In genomic region chr3:151538706-151539403, GRCh38 we compare ENCODE assay signal across 10 cellular contexts.
DNase-seq lines count a peak whose midpoint lies in the region; FAIRE-seq and TF ChIP-seq lines count a peak whose summit lies in the region.
"Had no signal": no experiment of that assay in that cellular context is flagged by ENCODE, and none has a peak within 500 bp of the region (broad histone marks: within the 10 kb centered on the region; RNA-seq: fewer than 3 reads in every experiment).

No MANE protein-coding gene starts in this region.

- FAIRE-seq in frontal cortex (lab: Jason Lieb, UNC) = no peak

- peak; percentile 7 for DNase-seq in AG08396 (ENCODE audit: low spot score)
- DNase-seq in NCI-H2107 (lab: John Stamatoyannopoulos, UW) = peak; percentile 36
- peak; percentile 19 for DNase-seq in dedifferentiated amniotic fluid mesenchymal stem cell (ENCODE audit: extremely low spot score)
- no peak for DNase-seq in mesothelial cell of epicardium (ENCODE audit: low spot score in 2 of 2, unreplicated experiment in 2 of 2)
- DNase-seq in frontal cortex (ENCODE audit: low spot score in 2 of 2) = no peak
- no peak for DNase-seq in effector CD4-positive, alpha-beta T cell
- no peak for DNase-seq in activated CD8-positive, alpha-beta memory T cell treated with anti-CD3 and anti-CD28 coated beads, Interleukin-2, amount 50 U/mL, for 4 hours
- DNase-seq in activated T-cell treated with anti-CD3 and anti-CD28 coated beads, Interleukin-2, amount 50 U/mL, for 1 hour = no peak
- DNase-seq: endodermal cell; stimulated activated naive B cell treated with anti-CD40 and anti-IgM and Interleukin-4, amounts not matched to agents 10 μg/mL and 1 μg/mL and 100 μg/mL, for 72 hours had no signal

- peaks cover 40% of the 10 kb centered on the region for H3K4me1 Mint-ChIP-seq in mesothelial cell of epicardium

- no peaks in the 10 kb centered on the region for H3K9me3 Mint-ChIP-seq in mesothelial cell of epicardium
- H3K9me3 Mint-ChIP-seq: endodermal cell; stimulated activated naive B cell treated with anti-CD40 and anti-IgM and Interleukin-4, amounts not matched to agents 10 μg/mL and 1 μg/mL and 100 μg/mL, for 72 hours had no signal

- no peaks in the 10 kb centered on the region for H3K36me3 Mint-ChIP-seq in mesothelial cell of epicardium
- H3K36me3 Mint-ChIP-seq: stimulated activated naive B cell treated with anti-CD40 and anti-IgM and Interleukin-4, amounts not matched to agents 10 μg/mL and 1 μg/mL and 100 μg/mL, for 72 hours had no signal

- H3K4me3 Mint-ChIP-seq in mesothelial cell of epicardium = no peak overlapping the region
- H3K4me3 Mint-ChIP-seq: endodermal cell had no signal

- no peak for TF ChIP-seq CTCF in mesothelial cell of epicardium (IDR thresholded peaks at IDR 0.05; ENCODE audit: unreplicated experiment)

- H3K27me3 Mint-ChIP-seq in mesothelial cell of epicardium (ENCODE audit: low read depth) = no peaks in the 10 kb centered on the region
- H3K27me3 Mint-ChIP-seq: stimulated activated naive B cell treated with anti-CD40 and anti-IgM and Interleukin-4, amounts not matched to agents 10 μg/mL and 1 μg/mL and 100 μg/mL, for 72 hours had no signal

- H3K27ac Mint-ChIP-seq in mesothelial cell of epicardium = peak overlapping the region; percentile 37
- H3K27ac Mint-ChIP-seq: endodermal cell; stimulated activated naive B cell treated with anti-CD40 and anti-IgM and Interleukin-4, amounts not matched to agents 10 μg/mL and 1 μg/mL and 100 μg/mL, for 72 hours had no signal

Comparison
In these comparisons a context has a peak if more than half of its experiments do, and no peak if none do; other contexts are left out.
1. DNase-seq: peak in AG08396 (single experiment), NCI-H2107 (single experiment) and dedifferentiated amniotic fluid mesenchymal stem cell (single experiment); none in mesothelial cell of epicardium (0 of 2), frontal cortex (0 of 2), effector CD4-positive, alpha-beta T cell (single experiment), activated CD8-positive, alpha-beta memory T cell treated with anti-CD3 and anti-CD28 coated beads, Interleukin-2, amount 50 U/mL, for 4 hours (single experiment) and activated T-cell treated with anti-CD3 and anti-CD28 coated beads, Interleukin-2, amount 50 U/mL, for 1 hour (single experiment).